Comparison of ENCODE assay signal across 21 cellular contexts in the genomic region with DNA sequence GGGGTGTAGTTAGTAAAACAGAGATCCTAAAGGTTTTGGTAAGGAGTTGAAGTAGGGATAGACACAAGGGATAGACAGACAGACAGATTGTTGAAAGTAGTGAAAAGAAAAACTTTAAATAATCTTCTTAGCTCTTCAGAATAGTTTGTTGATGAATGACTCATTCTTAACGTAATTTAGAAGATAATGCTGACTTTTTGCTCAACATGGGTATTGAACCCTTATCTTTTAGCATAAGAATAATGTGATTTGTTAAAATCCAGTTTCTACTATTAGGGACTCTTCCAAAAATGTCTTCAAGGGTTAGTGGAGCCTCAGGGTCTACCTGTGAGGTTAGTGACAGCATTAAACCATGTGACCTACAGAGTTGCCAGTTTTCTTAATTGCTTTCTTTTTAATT.
DNase-seq lines count a peak whose midpoint lies in the region; ATAC-seq, FAIRE-seq and TF ChIP-seq lines count a peak whose summit lies in the region.
"Had no signal": no experiment of that assay in that cellular context is flagged by ENCODE, and none has a peak within 500 bp of the region (broad histone marks: within the 10 kb centered on the region; RNA-seq: fewer than 3 reads in every experiment).

No MANE protein-coding gene starts in this region.

- H3K9ac ChIP-seq in IMR-90 (ENCODE audit: low read depth, low read length) (no peak overlapping the region), smooth muscle cell (ENCODE audit: low read depth) (no peak overlapping the region)
- H3K9ac ChIP-seq: BLaER1 had no signal

- intact Hi-C loops in IMR-90 (cut with micrococcal nuclease), result no loop called here

- H3K9me1 ChIP-seq in IMR-90 (ENCODE audit: insufficient read depth, low read length), result no peaks in the 10 kb centered on the region

- H2AFZ ChIP-seq in IMR-90 (replicated peaks; ENCODE audit: low read length, poor library complexity) (no peak overlapping the region), smooth muscle cell (ENCODE audit: low read depth) (no peak overlapping the region)

- H2BK120ac ChIP-seq in IMR-90 (ENCODE audit: low read depth, low read length), result no peak overlapping the region

- H4K91ac ChIP-seq in IMR-90 (ENCODE audit: insufficient read depth, low read depth, low read length), result no peak overlapping the region

- H3K79me2 ChIP-seq in smooth muscle cell (ENCODE audit: low read depth), result no peaks in the 10 kb centered on the region

- H2AK5ac ChIP-seq in IMR-90 (ENCODE audit: low read depth, low read length), result no peak overlapping the region

- H3K9me3 ChIP-seq in IMR-90 (ENCODE audit: control insufficient read depth, insufficient read depth, low read length) (no peaks in the 10 kb centered on the region), smooth muscle cell (replicated peaks; ENCODE audit: low read depth) (no peaks in the 10 kb centered on the region)
- H3K9me3 ChIP-seq: BLaER1 had no signal

- no peak for TF ChIP-seq POLR2A in H54 (IDR thresholded peaks at IDR 0.05; ENCODE audit: low read depth, low read length)
- TF ChIP-seq POLR2A in IMR-90 (IDR thresholded peaks at IDR 0.05; ENCODE audit: low read depth, low read length), result no peak

- FAIRE-seq in H54 (lab: Jason Lieb, UNC), result peak; percentile 67
- FAIRE-seq: A204.1, D721Med, GM12891, GM18507, H1 had no signal

- H3K4ac ChIP-seq in IMR-90 (ENCODE audit: low read depth, low read length), result no peak overlapping the region

- H2BK20ac ChIP-seq in IMR-90 (ENCODE audit: low read depth, low read length), result no peak overlapping the region

- no CpG with 5 or more reads among the region's 1 CpG for WGBS in IMR-90 (ENCODE audit: extremely low coverage in 2 of 2, insufficient read length in 1 of 2), 2 experiments
- WGBS in smooth muscle cell (ENCODE audit: low lambda C conversion rate), result 33% methylated on average over 1 of the region's 1 CpG

- H3K79me1 ChIP-seq in IMR-90 (ENCODE audit: low read depth in 1 of 2, low read length in 2 of 2), result no peaks in the 10 kb centered on the region

- TF ChIP-seq RAD21 in IMR-90 (IDR thresholded peaks at IDR 0.05; ENCODE audit: low read length), result no peak

- H2BK5ac ChIP-seq in IMR-90 (ENCODE audit: low read depth, low read length, poor library complexity, severe bottlenecking), result no peak overlapping the region

- no peak overlapping the region for H4K8ac ChIP-seq in IMR-90 (ENCODE audit: low read depth in 2 of 2, low read length in 2 of 2)

- no peak overlapping the region for H2BK15ac ChIP-seq in IMR-90 (ENCODE audit: low read depth, low read length)

- H3K18ac ChIP-seq in IMR-90 (ENCODE audit: low read depth, low read length), result no peak overlapping the region

- no peak overlapping the region for H4K5ac ChIP-seq in IMR-90 (ENCODE audit: low read depth, low read length)

- POLR2A ChIA-PET in IMR-90 (lab: Charles Lee; ENCODE audit: unreplicated experiment), result no interaction called here

- no peak overlapping the region for H3K14ac ChIP-seq in IMR-90 (replicated peaks; ENCODE audit: low read depth, low read length)

- H3K4me2 ChIP-seq in IMR-90 (ENCODE audit: low read depth, low read length), result no peak overlapping the region
- H3K4me2 ChIP-seq in smooth muscle cell, result peak overlapping the region; percentile 46
- H3K4me2 ChIP-seq: BLaER1 had no signal

- no peak overlapping the region for H3K56ac ChIP-seq in IMR-90 (ENCODE audit: extremely low read depth, insufficient read depth, low read length)

- no peak overlapping the region for H3K23ac ChIP-seq in IMR-90 (ENCODE audit: low read depth, low read length)

- BruUV-seq in IMR-90 (replicated peaks; lab: Mats Ljungman, UMichigan), result no TSS peak

- no peak overlapping the region for H3K4me3 ChIP-seq in IMR-90 (ENCODE audit: insufficient read depth, low read depth, low read length)
- H3K4me3 ChIP-seq in fibroblast of villous mesenchyme (ENCODE audit: low read depth, low read length), result no peak overlapping the region
- H3K4me3 ChIP-seq in smooth muscle cell, result no peak overlapping the region
- H3K4me3 ChIP-seq: BLaER1 had no signal

- H4K20me1 ChIP-seq in IMR-90 (ENCODE audit: insufficient read depth, low read length) (no peaks in the 10 kb centered on the region), smooth muscle cell (ENCODE audit: low read depth) (no peaks in the 10 kb centered on the region)
- H4K20me1 ChIP-seq: BLaER1 had no signal

- H2AK9ac ChIP-seq in IMR-90 (replicated peaks; ENCODE audit: low read depth, low read length, poor library complexity), result no peak overlapping the region

- no peaks in the 10 kb centered on the region for H3K36me3 ChIP-seq in IMR-90 (ENCODE audit: control insufficient read depth, insufficient read depth, low read length)
- no peaks in the 10 kb centered on the region for H3K36me3 ChIP-seq in smooth muscle cell (ENCODE audit: low read depth)
- H3K36me3 ChIP-seq: BLaER1 had no signal

- no peak for TF ChIP-seq CTCF in IMR-90 (conservative IDR thresholded peaks at IDR 0.05; ENCODE audit: low read depth, low read length)
- TF ChIP-seq CTCF in fibroblast of villous mesenchyme (IDR thresholded peaks at IDR 0.05; ENCODE audit: insufficient read depth, low read depth, low read length), result no peak
- no peak for TF ChIP-seq CTCF in smooth muscle cell (IDR thresholded peaks at IDR 0.05; ENCODE audit: borderline replicate concordance, insufficient read depth, poor library complexity, severe bottlenecking)

- no peak overlapping the region for H3K27ac ChIP-seq in IMR-90 (ENCODE audit: insufficient read depth, low read length)
- H3K27ac ChIP-seq in smooth muscle cell (ENCODE audit: low read depth), result no peak overlapping the region
- H3K27ac ChIP-seq: BLaER1, C4-2B had no signal

- H3K4me1 ChIP-seq in IMR-90 (ENCODE audit: control insufficient read depth, insufficient read depth, low read length) (no peaks in the 10 kb centered on the region), smooth muscle cell (ENCODE audit: low read depth) (no peaks in the 10 kb centered on the region)
- H3K4me1 ChIP-seq: BLaER1 had no signal

- H3F3A ChIP-seq in smooth muscle cell (ENCODE audit: low read depth), result no peaks in the 10 kb centered on the region

- DNase-seq in H54 (ENCODE audit: insufficient read length, low spot score) (no peak), IMR-90 (no peak), fibroblast of villous mesenchyme (ENCODE audit: low read depth) (peak; percentile 2), smooth muscle cell (lab: John Stamatoyannopoulos, UW; ENCODE audit: unreplicated experiment) (no peak), dermis blood vessel endothelial cell (no peak)
- DNase-seq: CD4-positive, CD25-positive, alpha-beta regulatory T cell; CD8-positive, alpha-beta T cell; DMS53; DMS79 treated with DMSO at 0.1 percent for 48 hours; GF-D8; H9 had no signal

- ATAC-seq in IMR-90 (ENCODE audit: low read depth) (0 out of 2 replicates have a peak, but pooled peaks have one; percentile 17), GM18858 (IDR thresholded peaks at IDR 0.05; ENCODE audit: unreplicated experiment) (no peak), HG03521 (IDR thresholded peaks at IDR 0.05; ENCODE audit: unreplicated experiment) (no peak)
- ATAC-seq: CD8-positive, alpha-beta T cell; HCT116 had no signal

- in situ Hi-C loops in IMR-90 (cut with MboI; ENCODE audit: low sequenced_read_pairs), result no loop called here

- dilution Hi-C loops in IMR-90 (cut with HindIII; ENCODE audit: low sequenced_read_pairs, unreplicated experiment), result no loop called here

- H3K27me3 ChIP-seq in IMR-90 (ENCODE audit: control insufficient read depth, insufficient read depth, low read length) (no peaks in the 10 kb centered on the region), smooth muscle cell (ENCODE audit: low read depth) (no peaks in the 10 kb centered on the region)
- H3K27me3 ChIP-seq: BLaER1 had no signal

- CTCF ChIA-PET in IMR-90 (lab: Yijun Ruan, JAX), result interaction anchor here (1.7 kb wide), 1 partner anchor 10 kb away, joined by 3 read pairs; no protein-coding TSS in a partner anchor

TF ChIP-seq in IMR-90, 13 proteins besides CTCF, POLR2A, EP300 and RAD21:
- TF ChIP-seq MXI1 (IDR thresholded peaks at IDR 0.05; ENCODE audit: borderline replicate concordance, low read depth, low read length) (no peak), SMC3 (IDR thresholded peaks at IDR 0.05; ENCODE audit: low read depth, low read length) (no peak), MAZ (IDR thresholded peaks at IDR 0.05; ENCODE audit: borderline replicate concordance, low read depth, low read length) (no peak), CEBPB (IDR thresholded peaks at IDR 0.05; ENCODE audit: low read depth, low read length) (no peak), NFE2L2 (IDR thresholded peaks at IDR 0.05; ENCODE audit: low read depth, low read length) (no peak), BHLHE40 (IDR thresholded peaks at IDR 0.05; ENCODE audit: low read depth, low read length) (no peak), FOS (IDR thresholded peaks at IDR 0.05; ENCODE audit: low read depth, low read length) (no peak), RCOR1 (IDR thresholded peaks at IDR 0.05; ENCODE audit: insufficient replicate concordance, low read length) (no peak), RFX5 (IDR thresholded peaks at IDR 0.05; ENCODE audit: low read depth, low read length) (no peak), CHD1 (IDR thresholded peaks at IDR 0.05; ENCODE audit: low read depth, low read length) (no peak), MAFK (IDR thresholded peaks at IDR 0.05; ENCODE audit: low read depth, low read length) (no peak), USF2 (IDR thresholded peaks at IDR 0.05; ENCODE audit: low read depth, low read length) (no peak)
- TF ChIP-seq, protein P1, sequence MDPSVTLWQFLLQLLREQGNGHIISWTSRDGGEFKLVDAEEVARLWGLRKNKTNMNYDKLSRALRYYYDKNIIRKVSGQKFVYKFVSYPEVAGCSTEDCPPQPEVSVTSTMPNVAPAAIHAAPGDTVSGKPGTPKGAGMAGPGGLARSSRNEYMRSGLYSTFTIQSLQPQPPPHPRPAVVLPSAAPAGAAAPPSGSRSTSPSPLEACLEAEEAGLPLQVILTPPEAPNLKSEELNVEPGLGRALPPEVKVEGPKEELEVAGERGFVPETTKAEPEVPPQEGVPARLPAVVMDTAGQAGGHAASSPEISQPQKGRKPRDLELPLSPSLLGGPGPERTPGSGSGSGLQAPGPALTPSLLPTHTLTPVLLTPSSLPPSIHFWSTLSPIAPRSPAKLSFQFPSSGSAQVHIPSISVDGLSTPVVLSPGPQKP (IDR thresholded peaks at IDR 0.05; ENCODE audit: borderline replicate concordance, low read depth, low read length), result no peak
